Comparison of ENCODE assay signal across 12 cellular contexts in genomic region chr1:66243548-66244130, GRCh38.
DNase-seq lines count a peak whose midpoint lies in the region; ATAC-seq lines count a peak whose summit lies in the region.
"Had no signal": no experiment of that assay in that cellular context is flagged by ENCODE, and none has a peak within 500 bp of the region (broad histone marks: within the 10 kb centered on the region; RNA-seq: fewer than 3 reads in every experiment).

No MANE protein-coding gene starts in this region.

- H2BK15ac ChIP-seq in mesenchymal stem cell (ENCODE audit: low read depth, poor library complexity, severe bottlenecking) = no peak overlapping the region

- H2AFZ ChIP-seq in mesenchymal stem cell (ENCODE audit: low read depth, low read length) = no peak overlapping the region

- H3K79me1 ChIP-seq in mesenchymal stem cell (replicated peaks; ENCODE audit: low read length, poor library complexity, severe bottlenecking) = no peaks in the 10 kb centered on the region

- no peaks in the 10 kb centered on the region for H3K27me3 ChIP-seq in mesenchymal stem cell (ENCODE audit: control insufficient read depth in 1 of 2, insufficient read depth in 1 of 2, low read length in 2 of 2)
- H3K27me3 ChIP-seq: cardiac muscle cell, gastrocnemius medialis had no signal

- H3K36me3 ChIP-seq in mesenchymal stem cell (ENCODE audit: control insufficient read depth in 1 of 2, insufficient read depth in 2 of 2, low read depth in 1 of 2, low read length in 2 of 2) = no peaks in the 10 kb centered on the region
- H3K36me3 ChIP-seq: cardiac muscle cell, gastrocnemius medialis had no signal

- H3K4me2 ChIP-seq in mesenchymal stem cell (ENCODE audit: low read length, poor library complexity, severe bottlenecking) = no peak overlapping the region

- H2BK120ac ChIP-seq in mesenchymal stem cell (ENCODE audit: low read depth, low read length) = no peak overlapping the region

- no peak overlapping the region for H2AK5ac ChIP-seq in mesenchymal stem cell (ENCODE audit: low read length, severe bottlenecking)

- no peak overlapping the region for H3K4me3 Mint-ChIP-seq in T-helper 17 cell
- H3K4me3 Mint-ChIP-seq: memory B cell had no signal

- peaks cover under 1% of the 10 kb centered on the region for H3K27me3 Mint-ChIP-seq in T-helper 17 cell
- H3K27me3 Mint-ChIP-seq: memory B cell had no signal

- ATAC-seq in GM18861 (IDR thresholded peaks at IDR 0.05; ENCODE audit: unreplicated experiment) (peak; percentile 46), GM21717 (IDR thresholded peaks at IDR 0.05; ENCODE audit: unreplicated experiment) (peak; percentile 35), T-helper 17 cell (peak; percentile 29), HG02973 (IDR thresholded peaks at IDR 0.05; ENCODE audit: unreplicated experiment) (no peak), HG02870 (IDR thresholded peaks at IDR 0.05; ENCODE audit: unreplicated experiment) (no peak)
- ATAC-seq: gastrocnemius medialis had no signal

- H2BK12ac ChIP-seq in mesenchymal stem cell (ENCODE audit: low read length in 2 of 2) = no peak overlapping the region

- no peak overlapping the region for H3K23ac ChIP-seq in mesenchymal stem cell (ENCODE audit: low read length in 2 of 2)

- no peaks in the 10 kb centered on the region for H3K9me3 ChIP-seq in T-helper 17 cell (ENCODE audit: control insufficient read depth, low read length, poor library complexity, severe bottlenecking)
- H3K9me3 ChIP-seq in mesenchymal stem cell (ENCODE audit: control insufficient read depth, low read length) = no peaks in the 10 kb centered on the region
- H3K9me3 ChIP-seq: gastrocnemius medialis had no signal

- H3K4me1 ChIP-seq in mesenchymal stem cell (ENCODE audit: control insufficient read depth, insufficient read depth, low read depth, low read length) = no peaks in the 10 kb centered on the region

- H3K4ac ChIP-seq in mesenchymal stem cell (ENCODE audit: low read depth in 1 of 2, low read length in 2 of 2) = no peak overlapping the region

- DNase-seq in T-helper 17 cell (no peak), mesenchymal stem cell (no peak), NCI-H446 (lab: John Stamatoyannopoulos, UW) (no peak)
- DNase-seq: activated CD4-positive, alpha-beta T cell treated with anti-CD3 and anti-CD28 coated beads for 1 hour; DMS 273 treated with DMSO at 0.1 percent for 48 hours; gastrocnemius medialis had no signal

- H2BK5ac ChIP-seq in mesenchymal stem cell (ENCODE audit: low read depth, low read length, poor library complexity, severe bottlenecking) = no peak overlapping the region

- no peak overlapping the region for H3K14ac ChIP-seq in mesenchymal stem cell (ENCODE audit: low read length in 2 of 2)

- no peak overlapping the region for H3K27ac Mint-ChIP-seq in T-helper 17 cell
- H3K27ac Mint-ChIP-seq: memory B cell had no signal

- H3K36me3 Mint-ChIP-seq in T-helper 17 cell (ENCODE audit: low read depth) = no peaks in the 10 kb centered on the region
- H3K36me3 Mint-ChIP-seq: memory B cell had no signal

- H4K91ac ChIP-seq in mesenchymal stem cell (ENCODE audit: low read length) = no peak overlapping the region

- H3K4me1 Mint-ChIP-seq in T-helper 17 cell = peaks cover 24% of the 10 kb centered on the region

- H3K4me3 ChIP-seq in mesenchymal stem cell (ENCODE audit: insufficient read depth in 1 of 2, low read depth in 1 of 2, low read length in 2 of 2) = no peak overlapping the region
- H3K4me3 ChIP-seq: cardiac muscle cell, gastrocnemius medialis had no signal

- 63% methylated on average over 2 of the region's 2 CpGs for WGBS in mesenchymal stem cell

- H3K27ac ChIP-seq in mesenchymal stem cell (ENCODE audit: low read length, poor library complexity, severe bottlenecking) = no peak overlapping the region
- H3K27ac ChIP-seq: cardiac muscle cell, gastrocnemius medialis had no signal

- H3K9ac ChIP-seq in mesenchymal stem cell (ENCODE audit: low read length) = peak overlapping the region; percentile 80

- no peak overlapping the region for H4K8ac ChIP-seq in mesenchymal stem cell (ENCODE audit: low read length)

- no peak overlapping the region for H3K18ac ChIP-seq in mesenchymal stem cell (ENCODE audit: low read depth in 1 of 2, low read length in 2 of 2)

Comparison
In these comparisons a context has a peak if more than half of its experiments do, and no peak if none do; other contexts are left out.
1. ATAC-seq: peak in GM18861 (single experiment), GM21717 (single experiment) and T-helper 17 cell (single experiment); none in HG02973 (single experiment) and HG02870 (single experiment).